9 cellular contexts compared by ENCODE assay signal in the genomic region with DNA sequence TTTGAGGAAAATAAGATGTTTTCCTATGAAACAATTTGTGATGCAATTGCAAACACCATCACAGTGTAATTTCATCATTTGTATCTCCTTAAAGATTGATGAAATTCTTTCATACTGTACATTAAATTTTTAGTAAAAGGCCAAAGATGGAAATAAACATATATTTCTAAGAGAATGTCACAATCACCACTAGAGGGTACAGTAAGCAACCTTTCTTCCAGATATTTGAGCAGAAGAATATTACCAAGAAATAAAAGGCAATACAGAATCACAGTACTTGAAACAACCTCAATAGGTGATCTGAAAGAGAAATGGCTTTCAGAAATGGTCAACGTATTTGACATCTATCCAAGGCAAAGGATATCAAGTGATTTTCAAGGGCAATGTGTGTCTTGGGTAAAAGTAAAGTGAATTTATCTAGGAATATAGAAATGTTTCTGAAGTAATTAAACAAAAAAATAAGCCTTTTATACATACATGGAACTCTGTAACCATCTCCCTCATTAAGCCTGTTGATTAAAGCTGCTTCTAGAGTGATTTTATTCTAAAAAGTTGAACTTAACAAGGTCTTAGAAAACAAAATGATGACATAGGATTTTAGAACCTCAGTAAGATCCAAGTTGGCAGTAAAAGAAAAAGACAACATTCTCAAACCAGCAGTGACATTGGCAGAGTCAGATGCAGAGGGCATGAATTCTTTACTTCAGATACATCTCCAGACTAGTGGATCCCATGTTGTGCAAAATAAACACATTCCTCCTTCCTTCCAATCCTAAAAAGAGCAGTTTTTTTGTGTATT.
DNase-seq lines count a peak whose midpoint lies in the region; ATAC-seq and TF ChIP-seq lines count a peak whose summit lies in the region.
"Had no signal": no experiment of that assay in that cellular context is flagged by ENCODE, and none has a peak within 500 bp of the region (broad histone marks: within the 10 kb centered on the region; RNA-seq: fewer than 3 reads in every experiment).

No MANE protein-coding gene starts in this region.

- CTCF ChIA-PET in Calu3 (lab: Charles Lee), result no interaction called here

- H3K4me1 Mint-ChIP-seq in Calu3 (ENCODE audit: low read depth, unreplicated experiment) (no peaks in the 10 kb centered on the region), chondrocyte (ENCODE audit: low read depth) (no peaks in the 10 kb centered on the region), nephron (no peaks in the 10 kb centered on the region)

- H3K9me3 Mint-ChIP-seq in Calu3 (ENCODE audit: low read depth, unreplicated experiment), result no peaks in the 10 kb centered on the region
- no peaks in the 10 kb centered on the region for H3K9me3 Mint-ChIP-seq in chondrocyte (ENCODE audit: low read depth)
- H3K9me3 Mint-ChIP-seq in nephron, result no peaks in the 10 kb centered on the region
- H3K9me3 Mint-ChIP-seq: stimulated activated memory B cell treated with anti-CD40 and anti-IgM and Interleukin-4, amounts not matched to agents 10 μg/mL and 1 μg/mL and 100 μg/mL, for 72 hours had no signal

- TF ChIP-seq CTCF in Calu3 (IDR thresholded peaks at IDR 0.05; ENCODE audit: unreplicated experiment) (peak; percentile 42), LNCAP (IDR thresholded peaks at IDR 0.05) (peak; percentile 45), chondrocyte (IDR thresholded peaks at IDR 0.05) (peak; percentile 80), nephron (IDR thresholded peaks at IDR 0.05; ENCODE audit: unreplicated experiment in 3 of 3) (peak; percentile 38 to 56 (median 48)), coronary artery (IDR thresholded peaks at IDR 0.05) (no peak)

- BruUV-seq in Calu3 (replicated peaks; lab: Mats Ljungman, UMichigan), result no TSS peak

- intact Hi-C loops in Calu3 (cut with micrococcal nuclease; ENCODE audit: unreplicated experiment), result loop anchor here (5.0 kb wide), 1 partner anchor 397 kb away; no protein-coding TSS in a partner anchor

- H3K27me3 Mint-ChIP-seq in Calu3 (ENCODE audit: unreplicated experiment), result no peaks in the 10 kb centered on the region
- H3K27me3 Mint-ChIP-seq in chondrocyte (ENCODE audit: low read depth), result no peaks in the 10 kb centered on the region
- H3K27me3 Mint-ChIP-seq in nephron (ENCODE audit: low read depth), result no peaks in the 10 kb centered on the region
- H3K27me3 Mint-ChIP-seq: stimulated activated memory B cell treated with anti-CD40 and anti-IgM and Interleukin-4, amounts not matched to agents 10 μg/mL and 1 μg/mL and 100 μg/mL, for 72 hours had no signal

- no peak overlapping the region for H3K27ac ChIP-seq in coronary artery

- no peak overlapping the region for H3K27ac Mint-ChIP-seq in Calu3 (ENCODE audit: unreplicated experiment)
- H3K27ac Mint-ChIP-seq in chondrocyte (ENCODE audit: unreplicated experiment), result no peak overlapping the region
- no peak overlapping the region for H3K27ac Mint-ChIP-seq in nephron
- H3K27ac Mint-ChIP-seq: stimulated activated memory B cell treated with anti-CD40 and anti-IgM and Interleukin-4, amounts not matched to agents 10 μg/mL and 1 μg/mL and 100 μg/mL, for 72 hours had no signal

- ATAC-seq in HG02759 (IDR thresholded peaks at IDR 0.05; ENCODE audit: unreplicated experiment), result no peak
- ATAC-seq: stimulated activated memory B cell treated with anti-CD40 and anti-IgM and Interleukin-4, amounts not matched to agents 10 μg/mL and 1 μg/mL and 100 μg/mL, for 72 hours had no signal

- H3K36me3 Mint-ChIP-seq in Calu3 (ENCODE audit: insufficient read depth, unreplicated experiment) (no peaks in the 10 kb centered on the region), chondrocyte (ENCODE audit: low read depth) (no peaks in the 10 kb centered on the region), nephron (ENCODE audit: low read depth) (no peaks in the 10 kb centered on the region)
- H3K36me3 Mint-ChIP-seq: stimulated activated memory B cell treated with anti-CD40 and anti-IgM and Interleukin-4, amounts not matched to agents 10 μg/mL and 1 μg/mL and 100 μg/mL, for 72 hours had no signal

- DNase-seq in Calu3 (no peak), chondrocyte (ENCODE audit: low spot score) (no peak), NCI-H146 treated with DMSO at 0.1 percent for 48 hours (lab: John Stamatoyannopoulos, UW; ENCODE audit: unreplicated experiment) (no peak), NCI-H1048 (lab: John Stamatoyannopoulos, UW) (no peak), coronary artery (ENCODE audit: low spot score) (no peak)

- H3K4me3 Mint-ChIP-seq in Calu3 (ENCODE audit: low read depth, unreplicated experiment) (no peak overlapping the region), chondrocyte (ENCODE audit: unreplicated experiment) (no peak overlapping the region), nephron (no peak overlapping the region)
- H3K4me3 Mint-ChIP-seq: stimulated activated memory B cell treated with anti-CD40 and anti-IgM and Interleukin-4, amounts not matched to agents 10 μg/mL and 1 μg/mL and 100 μg/mL, for 72 hours had no signal

- no peak overlapping the region for H3K4me3 ChIP-seq in coronary artery
